ENCODE assay signal across 28 cellular contexts in genomic region chr13:29137016-29137415, GRCh38.
"Had no signal": no experiment of that assay in that cellular context is flagged by ENCODE, and none has a peak within 500 bp of the region (broad histone marks: within the 10 kb centered on the region; RNA-seq: fewer than 3 reads in every experiment).

No MANE protein-coding gene starts in this region.

- H2AFZ ChIP-seq: neural progenitor cell, parathyroid adenoma had no signal

- H3K79me2 ChIP-seq: parathyroid adenoma had no signal

- DNase-seq: natural killer cell; occipital lobe; ovary; posterior cingulate gyrus; psoas muscle; right cardiac atrium; spleen; stimulated activated CD4-positive, alpha-beta T cell treated with anti-CD3 and anti-CD28 coated beads, Interleukin-12 subunit alpha, Interleukin-12 subunit beta, amount 100 ng/mL, for 4 hours; stimulated activated CD4-positive, alpha-beta T cell treated with anti-CD3 and anti-CD28 coated beads, Interleukin-1b, Interleukin-23, amount 100 ng/mL, for 48 hours; stimulated activated CD4-positive, alpha-beta T cell treated with anti-CD3 and anti-CD28 coated beads, Interleukin-4, amount 100 ng/mL, for 1 hour; stimulated activated CD4-positive, alpha-beta T cell treated with anti-CD3 and anti-CD28 coated beads, Interleukin-4, amount 100 ng/mL, for 4 hours; stimulated activated CD8-positive, alpha-beta memory T cell treated with anti-CD3 and anti-CD28 coated beads, Interleukin-4, amount 100 ng/mL, for 48 hours; stimulated activated naive CD4-positive, alpha-beta T cell; stimulated activated naive CD8-positive, alpha-beta T cell treated with anti-CD3 and anti-CD28 coated beads, Interleukin-15, amount 100 ng/mL, for 72 hours; stimulated activated naive CD8-positive, alpha-beta T cell treated with anti-CD3 and anti-CD28 coated beads, Interleukin-15, Interleukin-2, amounts not matched to agents 100 U/mL and 50 U/mL, for 24 hours; substantia nigra; testis; tibial artery; transverse colon; upper lobe of right lung; uterus had no signal

- H3K9me3 ChIP-seq: ovary, suprapubic skin, testis, upper lobe of right lung, uterus had no signal

- H3K4me2 ChIP-seq: neural progenitor cell, smooth muscle cell had no signal

- H3K27me3 ChIP-seq: neural progenitor cell, ovary, spleen, suprapubic skin, testis, tibial artery, transverse colon, upper lobe of right lung, uterus had no signal

- H3K4me3 ChIP-seq: neural progenitor cell, ovary, psoas muscle, skin epidermis, smooth muscle cell, spleen, suprapubic skin, testis, tibial artery, transverse colon, upper lobe of right lung, uterus had no signal

- H3K36me3 ChIP-seq: neural progenitor cell, ovary, spleen, suprapubic skin, tibial artery, transverse colon, upper lobe of right lung, uterus had no signal

- H3K27ac ChIP-seq: neural progenitor cell, ovary, parathyroid adenoma, psoas muscle, skin epidermis, spleen, suprapubic skin, testis, tibial artery, transverse colon, upper lobe of right lung, uterus had no signal

- H3K4me1 ChIP-seq: neural progenitor cell, parathyroid adenoma, psoas muscle, spleen, suprapubic skin, testis, transverse colon, upper lobe of right lung, uterus had no signal

- ATAC-seq: natural killer cell; psoas muscle; right cardiac atrium; sciatic nerve; stimulated activated memory B cell treated with anti-CD40 and anti-IgM and Interleukin-4, amounts not matched to agents 10 μg/mL and 1 μg/mL and 100 μg/mL, for 72 hours; stimulated activated naive CD8-positive, alpha-beta T cell treated with anti-CD3 and anti-CD28 coated beads, Interleukin-15, amount 100 ng/mL, for 72 hours; stimulated activated naive CD8-positive, alpha-beta T cell treated with anti-CD3 and anti-CD28 coated beads, Interleukin-15, Interleukin-2, amounts not matched to agents 100 U/mL and 50 U/mL, for 24 hours; upper lobe of right lung had no signal

- H3K9ac ChIP-seq: neural progenitor cell, parathyroid adenoma had no signal
